Comparison of ENCODE assay signal across 17 cellular contexts in genomic region chr20:19543114-19543513, GRCh38.
"Had no signal": no experiment of that assay in that cellular context is flagged by ENCODE, and none has a peak within 500 bp of the region (broad histone marks: within the 10 kb centered on the region; RNA-seq: fewer than 3 reads in every experiment).

No MANE protein-coding gene starts in this region.

- DNase-seq: activated CD4-positive, alpha-beta T cell treated with anti-CD3 and anti-CD28 coated beads, Interleukin-2, amount 10 ng/mL, durations not matched to agents 7 days and 5 days; activated CD8-positive, alpha-beta memory T cell treated with anti-CD3 and anti-CD28 coated beads for 24 hours; activated CD8-positive, alpha-beta memory T cell treated with anti-CD3 and anti-CD28 coated beads, Interleukin-2, amount 50 U/mL, for 48 hours; activated naive CD4-positive, alpha-beta T cell treated with anti-CD3 and anti-CD28 coated beads for 36 hours; dermis blood vessel endothelial cell; effector memory CD4-positive, alpha-beta T cell; heart right ventricle; kidney glomerular epithelial cell; left ventricle myocardium superior; retina; stimulated activated CD8-positive, alpha-beta memory T cell treated with anti-CD3 and anti-CD28 coated beads, Interleukin-4, amount 100 ng/mL, for 48 hours; stimulated activated naive CD4-positive, alpha-beta T cell treated with Interleukin-2 at 50 U/mL for 16 hours; transverse colon had no signal

- H3K27me3 ChIP-seq: esophagus muscularis mucosa, suprapubic skin, transverse colon, vagina had no signal

- H3K9me3 Mint-ChIP-seq: activated CD4-positive, alpha-beta T cell treated with anti-CD3 and anti-CD28 coated beads, Interleukin-2, amount 10 ng/mL, durations not matched to agents 7 days and 5 days; activated naive CD4-positive, alpha-beta T cell treated with anti-CD3 and anti-CD28 coated beads for 36 hours had no signal

- H3K27me3 Mint-ChIP-seq: activated CD4-positive, alpha-beta T cell treated with anti-CD3 and anti-CD28 coated beads, Interleukin-2, amount 10 ng/mL, durations not matched to agents 7 days and 5 days had no signal

- H3K4me3 Mint-ChIP-seq: activated CD4-positive, alpha-beta T cell treated with anti-CD3 and anti-CD28 coated beads, Interleukin-2, amount 10 ng/mL, durations not matched to agents 7 days and 5 days; activated naive CD4-positive, alpha-beta T cell treated with anti-CD3 and anti-CD28 coated beads for 36 hours; neural crest cell had no signal

- ATAC-seq: heart right ventricle, left ventricle myocardium superior had no signal

- H3K36me3 ChIP-seq: esophagus muscularis mucosa, heart right ventricle, suprapubic skin, transverse colon, vagina had no signal

- H3K4me1 ChIP-seq: heart right ventricle, suprapubic skin, transverse colon, vagina had no signal

- H3K4me3 ChIP-seq: esophagus muscularis mucosa, heart right ventricle, suprapubic skin, transverse colon, vagina had no signal

- H3K27ac ChIP-seq: esophagus muscularis mucosa, heart right ventricle, suprapubic skin, transverse colon, vagina had no signal

- H3K27ac Mint-ChIP-seq: activated CD4-positive, alpha-beta T cell treated with anti-CD3 and anti-CD28 coated beads, Interleukin-2, amount 10 ng/mL, durations not matched to agents 7 days and 5 days; activated naive CD4-positive, alpha-beta T cell treated with anti-CD3 and anti-CD28 coated beads for 36 hours had no signal

- H3K9me3 ChIP-seq: esophagus muscularis mucosa, heart right ventricle, suprapubic skin, transverse colon, vagina had no signal
